1 cellular context compared by ENCODE assay signal in the genomic region with DNA sequence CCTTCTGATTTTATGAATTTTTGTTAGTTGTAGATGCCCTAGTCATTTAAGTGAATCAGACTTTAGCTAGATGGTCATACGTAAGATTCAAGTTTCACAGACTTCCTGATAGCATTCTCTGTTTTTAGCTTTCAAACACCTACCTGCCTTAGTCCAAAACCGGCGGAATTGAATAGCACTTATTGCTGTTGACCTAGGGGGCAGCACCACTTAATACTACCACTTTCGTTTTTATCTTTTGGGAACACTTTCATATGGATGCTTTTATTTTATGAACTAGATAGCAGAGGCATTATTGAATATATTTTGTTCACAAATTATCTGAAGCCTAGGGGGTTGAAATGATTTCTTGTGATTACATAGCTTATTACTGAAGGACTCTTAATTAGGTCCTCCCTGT.
A peak's percentile ranks its signal among the peaks of the same experiment; 100 is the strongest.
TF ChIP-seq lines count a peak whose summit lies in the region.

No MANE protein-coding gene starts in this region.

TF ChIP-seq in HepG2, 621 proteins besides CTCF, POLR2A, EP300 and RAD21:
- TF ChIP-seq HCFC1 (IDR thresholded peaks at IDR 0.05; ENCODE audit: low read depth, low read length) (no peak), CREB1 (IDR thresholded peaks at IDR 0.05) (no peak), CREB1 (CRISPR knock-in tag; IDR thresholded peaks at IDR 0.05) (no peak), ZSCAN21 (CRISPR knock-in tag; IDR thresholded peaks at IDR 0.05; ENCODE audit: borderline replicate concordance) (no peak), ZNF282 (IDR thresholded peaks at IDR 0.05; ENCODE audit: partially characterized antibody) (no peak), STAG1 (CRISPR knock-in tag; IDR thresholded peaks at IDR 0.05) (peak; percentile 27; the same call in 1 of the 2 replicates), RNF2 (conservative IDR thresholded peaks at IDR 0.05; ENCODE audit: low read depth) (no peak), ZSCAN25 (CRISPR knock-in tag; IDR thresholded peaks at IDR 0.05) (no peak)
